1 cellular context compared by ENCODE assay signal in genomic region chr1:22362626-22363402, GRCh38.
TF ChIP-seq lines count a peak whose summit lies in the region.

No MANE protein-coding gene starts in this region.

TF ChIP-seq in H1, 55 proteins besides CTCF, POLR2A, EP300 and RAD21:
- TF ChIP-seq KDM4A (IDR thresholded peaks at IDR 0.05; ENCODE audit: low read depth, low read length, severe bottlenecking) = no peak
- TF ChIP-seq RFX5 (IDR thresholded peaks at IDR 0.05; ENCODE audit: borderline replicate concordance, low read depth, low read length) = no peak
- no peak for TF ChIP-seq SRF (IDR thresholded peaks at IDR 0.05; ENCODE audit: low read depth, low read length)
- TF ChIP-seq BRCA1 (IDR thresholded peaks at IDR 0.05; ENCODE audit: low read depth, low read length) = no peak
- no peak for TF ChIP-seq TEAD4 (IDR thresholded peaks at IDR 0.05; ENCODE audit: low read depth, low read length)
- no peak for TF ChIP-seq HDAC6 (IDR thresholded peaks at IDR 0.05; ENCODE audit: low read depth, low read length)
TF ChIP-seq in H1: peak in this region for 0.
